In genomic region chr5:143219696-143220095, GRCh38 we compare ENCODE assay signal across 2 cellular contexts.
TF ChIP-seq lines count a peak whose summit lies in the region.

No MANE protein-coding gene starts in this region.

TF ChIP-seq in IMR-90, 13 proteins besides CTCF, POLR2A, EP300 and RAD21:
- TF ChIP-seq MXI1 (IDR thresholded peaks at IDR 0.05; ENCODE audit: borderline replicate concordance, low read depth, low read length): peak; percentile 27; the same call in 1 of the 2 replicates
- TF ChIP-seq RCOR1 (IDR thresholded peaks at IDR 0.05; ENCODE audit: insufficient replicate concordance, low read length): no peak

TF ChIP-seq in H1, 55 proteins besides CTCF, POLR2A, EP300 and RAD21:
- TF ChIP-seq MAX (IDR thresholded peaks at IDR 0.05) (peak; percentile 48; the same call in 1 of the 2 replicates), SP1 (IDR thresholded peaks at IDR 0.05; ENCODE audit: low read depth, low read length) (no peak), SP4 (IDR thresholded peaks at IDR 0.05; ENCODE audit: low read length) (no peak), E2F6 (IDR thresholded peaks at IDR 0.05) (peak; percentile 33; the same call in 1 of the 2 replicates)
TF ChIP-seq in H1: peak in this region for 2.
